ENCODE assay signal across 11 cellular contexts in genomic region chr12:132446535-132447326, GRCh38. TPM values are rescaled to one million over a fixed set of nuclear protein-coding genes. Genes with fewer than 3 reads are reported as not detected.
A peak's percentile ranks its signal among the peaks of the same experiment; 100 is the strongest.
DNase-seq lines count a peak whose midpoint lies in the region; ATAC-seq and TF ChIP-seq lines count a peak whose summit lies in the region.
"Had no signal": no experiment of that assay in that cellular context is flagged by ENCODE, and none has a peak within 500 bp of the region (broad histone marks: within the 10 kb centered on the region; RNA-seq: fewer than 3 reads in every experiment).

No MANE protein-coding gene starts in this region.

- H3K9me3 Mint-ChIP-seq in activated naive CD8-positive, alpha-beta T cell treated with anti-CD3 and anti-CD28 coated beads, Interleukin-2, amount 50 U/mL, for 24 hours, result no peaks in the 10 kb centered on the region

- H3K4me1 Mint-ChIP-seq in activated naive CD8-positive, alpha-beta T cell treated with anti-CD3 and anti-CD28 coated beads, Interleukin-2, amount 50 U/mL, for 24 hours, result peaks cover 51% of the 10 kb centered on the region

- no peaks in the 10 kb centered on the region for H3K27me3 Mint-ChIP-seq in activated naive CD8-positive, alpha-beta T cell treated with anti-CD3 and anti-CD28 coated beads, Interleukin-2, amount 50 U/mL, for 24 hours

- H3K36me3 ChIP-seq in A673 (ENCODE audit: insufficient read depth, low read length, poor library complexity, severe bottlenecking) (no peaks in the 10 kb centered on the region), HEK293 (ENCODE audit: control insufficient read depth in 2 of 2, insufficient read depth in 1 of 2, low read length in 2 of 2) (no peaks in the 10 kb centered on the region), mucosa of rectum (ENCODE audit: control insufficient read depth in 2 of 2, insufficient read depth in 2 of 2, low read length in 2 of 2) (no peaks in the 10 kb centered on the region)
- H3K36me3 ChIP-seq: adrenal gland, upper lobe of right lung had no signal

- H3K27ac Mint-ChIP-seq in activated naive CD8-positive, alpha-beta T cell treated with anti-CD3 and anti-CD28 coated beads, Interleukin-2, amount 50 U/mL, for 24 hours, result peak overlapping the region; percentile 99

- H3K27me3 ChIP-seq in A673 (replicated peaks; ENCODE audit: insufficient read depth, low read depth, low read length, poor library complexity) (no peaks in the 10 kb centered on the region), mucosa of rectum (ENCODE audit: control insufficient read depth in 2 of 2, insufficient read depth in 2 of 2, low read length in 2 of 2) (peaks cover 9 to 16% of the 10 kb centered on the region in 2 donors)

- H3K9ac ChIP-seq in mucosa of rectum (ENCODE audit: low read depth in 1 of 2, low read length in 2 of 2), result peak overlapping the region; percentile 66 to 81

- H3K27ac ChIP-seq in A673 (ENCODE audit: low read depth, low read length, poor library complexity, severe bottlenecking) (peak overlapping the region; percentile 87), HEK293 (ENCODE audit: extremely low read depth, low read depth, low read length) (no peak overlapping the region; the same call in 1 of the 2 replicates), mucosa of rectum (ENCODE audit: low read depth in 2 of 2, low read length in 2 of 2) (peak overlapping the region; percentile 39 to 76)

- DNase-seq in A673 (ENCODE audit: low spot score), result no peak
- DNase-seq in activated naive CD8-positive, alpha-beta T cell treated with anti-CD3 and anti-CD28 coated beads, Interleukin-2, amount 50 U/mL, for 24 hours, result no peak
- no peak for DNase-seq in SIG-M5 treated with dmso at 0.1 percent for 504 hours (lab: John Stamatoyannopoulos, UW; ENCODE audit: unreplicated experiment)
- DNase-seq in ecto neural progenitor cell (ENCODE audit: low spot score), result no peak
- DNase-seq in amygdala (lab: John Stamatoyannopoulos, UW), result no peak
- DNase-seq: HCEC 1CT had no signal

- peak overlapping the region; percentile 59 for H3K4me3 ChIP-seq in A673 (ENCODE audit: low read depth, low read length, poor library complexity, severe bottlenecking)
- no peak overlapping the region for H3K4me3 ChIP-seq in HEK293 (ENCODE audit: low read depth, low read length)
- peak overlapping the region; percentile 61 to 71 for H3K4me3 ChIP-seq in mucosa of rectum (ENCODE audit: low read length in 2 of 2)
- H3K4me3 ChIP-seq: adrenal gland had no signal

- BruUV-seq in A673 (replicated peaks; lab: Mats Ljungman, UMichigan), result no TSS peak

- POLR2A ChIA-PET in A673 (lab: Charles Lee; ENCODE audit: low non-redundant PET) (no interaction called here), HEK293 (lab: Yijun Ruan, JAX) (interaction anchor here (0.6 to 0.8 kb wide), 2 partner anchors 19 to 213 kb away, joined by 3 to 7 read pairs; no protein-coding TSS in a partner anchor)

- H3K9me3 ChIP-seq in A673 (ENCODE audit: low read depth, low read length, poor library complexity, severe bottlenecking), result no peaks in the 10 kb centered on the region
- H3K9me3 ChIP-seq in HEK293 (ENCODE audit: control insufficient read depth, insufficient read depth, low read depth, low read length), result no peaks in the 10 kb centered on the region
- no peaks in the 10 kb centered on the region for H3K9me3 ChIP-seq in mucosa of rectum (ENCODE audit: control insufficient read depth in 2 of 2, low read length in 2 of 2)
- H3K9me3 ChIP-seq: adrenal gland, upper lobe of right lung had no signal

- TF ChIP-seq CTCF in A673 (conservative IDR thresholded peaks at IDR 0.05; ENCODE audit: low read depth, low read length), result no peak
- no peak for TF ChIP-seq CTCF in HEK293 (tag by site-specific recombination; IDR thresholded peaks at IDR 0.05)

- intact Hi-C loops in A673 (cut with micrococcal nuclease; ENCODE audit: unreplicated experiment), result no loop called here

- H3K36me3 Mint-ChIP-seq in activated naive CD8-positive, alpha-beta T cell treated with anti-CD3 and anti-CD28 coated beads, Interleukin-2, amount 50 U/mL, for 24 hours (ENCODE audit: low read depth), result no peaks in the 10 kb centered on the region

- CTCF ChIA-PET in A673 (lab: Charles Lee), result interaction anchor here (0.6 kb wide), 1 partner anchor 165 kb away, joined by 5 read pairs; no protein-coding TSS in a partner anchor
- CTCF ChIA-PET in HEK293 (lab: Yijun Ruan, JAX), result interaction anchor here (0.6 to 1.7 kb wide), 4 partner anchors 14 to 458 kb away, joined by 3 to 5 read pairs (median 4); no protein-coding TSS in a partner anchor

- no peak for ATAC-seq in activated naive CD8-positive, alpha-beta T cell treated with anti-CD3 and anti-CD28 coated beads, Interleukin-2, amount 50 U/mL, for 24 hours
- ATAC-seq in GM21576 (IDR thresholded peaks at IDR 0.05; ENCODE audit: unreplicated experiment), result no peak

- peak overlapping the region; percentile 88 for H3K4me3 Mint-ChIP-seq in activated naive CD8-positive, alpha-beta T cell treated with anti-CD3 and anti-CD28 coated beads, Interleukin-2, amount 50 U/mL, for 24 hours

- H3K4me1 ChIP-seq in A673 (ENCODE audit: insufficient read depth, low read length, poor library complexity, severe bottlenecking) (no peaks in the 10 kb centered on the region), HEK293 (ENCODE audit: control insufficient read depth, insufficient read depth, low read length) (no peaks in the 10 kb centered on the region), mucosa of rectum (ENCODE audit: control insufficient read depth in 2 of 2, insufficient read depth in 2 of 2, low read length in 2 of 2) (peaks cover 6 to 7% of the 10 kb centered on the region in 2 donors)
- H3K4me1 ChIP-seq: adrenal gland, upper lobe of right lung had no signal

TF ChIP-seq in HEK293, 187 proteins besides CTCF, POLR2A, EP300 and RAD21:
- TF ChIP-seq ZNF248 (tag by site-specific recombination; IDR thresholded peaks at IDR 0.05) (no peak), REST (tag by site-specific recombination; IDR thresholded peaks at IDR 0.05) (peak; percentile 92)

RNA-seq across cellular contexts. Expression of gene FBRSL1, which starts 43.2 kb away (rescaled TPM):
- 111 and 130 TPM in 2 replicates for total RNA-seq in A673 (2021)
